In the genomic region with DNA sequence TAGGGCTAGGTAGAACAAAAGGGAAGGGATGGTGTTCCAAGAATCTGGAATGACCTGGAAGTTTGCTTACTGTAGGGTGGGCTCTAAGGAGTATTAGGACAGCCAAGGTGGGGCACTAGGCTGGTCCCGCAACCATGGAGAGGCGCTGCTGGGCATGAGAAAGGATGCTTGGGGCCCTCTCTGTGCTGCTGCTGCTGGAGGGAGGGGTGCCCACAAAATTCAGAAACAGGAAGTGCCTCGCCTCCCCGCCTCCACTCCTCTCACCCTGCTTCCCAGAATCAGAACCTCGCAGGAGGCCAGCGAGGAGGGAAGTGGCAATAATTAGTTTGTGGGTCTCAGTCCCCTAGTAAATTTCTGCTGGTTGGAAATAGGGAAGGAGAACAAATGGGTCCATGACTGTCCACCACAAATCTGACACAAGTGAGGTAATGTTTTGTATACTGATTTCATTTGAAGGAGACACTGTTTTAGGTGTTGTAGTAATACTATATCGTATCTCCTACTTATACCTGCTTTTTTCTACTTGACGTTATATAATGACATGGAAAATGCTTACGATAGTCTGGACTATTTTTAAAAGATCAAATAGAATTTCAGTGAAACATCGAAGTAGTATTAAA, we compare ENCODE assay signal across 10 cellular contexts. TPM values are rescaled to one million over a fixed set of nuclear protein-coding genes. Genes with fewer than 3 reads are reported as not detected.
DNase-seq lines count a peak whose midpoint lies in the region; ATAC-seq, FAIRE-seq and TF ChIP-seq lines count a peak whose summit lies in the region.
"Had no signal": no experiment of that assay in that cellular context is flagged by ENCODE, and none has a peak within 500 bp of the region (broad histone marks: within the 10 kb centered on the region; RNA-seq: fewer than 3 reads in every experiment).

No MANE protein-coding gene starts in this region.

- peaks cover 2% of the 10 kb centered on the region for H3K9me3 Mint-ChIP-seq in activated CD4-positive, alpha-beta memory T cell treated with anti-CD3 and anti-CD28 coated beads for 36 hours
- H3K9me3 Mint-ChIP-seq in central memory CD8-positive, alpha-beta T cell = no peaks in the 10 kb centered on the region
- H3K9me3 Mint-ChIP-seq: neural crest cell had no signal

- no peak for TF ChIP-seq CTCF in Peyer's patch (IDR thresholded peaks at IDR 0.05)

- no peaks in the 10 kb centered on the region for H3K9me3 ChIP-seq in Peyer's patch

- no peak overlapping the region for H3K27ac ChIP-seq in Peyer's patch

- peak overlapping the region; percentile 61 for H3K4me3 Mint-ChIP-seq in activated CD4-positive, alpha-beta memory T cell treated with anti-CD3 and anti-CD28 coated beads for 36 hours
- H3K4me3 Mint-ChIP-seq in central memory CD8-positive, alpha-beta T cell = peak overlapping the region; percentile 42
- H3K4me3 Mint-ChIP-seq: neural crest cell had no signal

- no peaks in the 10 kb centered on the region for H3K27me3 Mint-ChIP-seq in activated CD4-positive, alpha-beta memory T cell treated with anti-CD3 and anti-CD28 coated beads for 36 hours
- no peaks in the 10 kb centered on the region for H3K27me3 Mint-ChIP-seq in central memory CD8-positive, alpha-beta T cell

- H3K27ac Mint-ChIP-seq in activated CD4-positive, alpha-beta memory T cell treated with anti-CD3 and anti-CD28 coated beads for 36 hours = peak overlapping the region; percentile 81
- peak overlapping the region; percentile 65 for H3K27ac Mint-ChIP-seq in central memory CD8-positive, alpha-beta T cell (ENCODE audit: low read depth)

- H3K36me3 Mint-ChIP-seq in activated CD4-positive, alpha-beta memory T cell treated with anti-CD3 and anti-CD28 coated beads for 36 hours = no peaks in the 10 kb centered on the region
- H3K36me3 Mint-ChIP-seq in central memory CD8-positive, alpha-beta T cell (ENCODE audit: insufficient read depth) = no peaks in the 10 kb centered on the region

- DNase-seq in Peyer's patch (peak in 2 of 3 donors; percentile 42 to 63), HTR-8/SVneo (ENCODE audit: insufficient read length, low spot score) (no peak), amniotic stem cell (lab: John Stamatoyannopoulos, UW) (no peak), RKO (ENCODE audit: low spot score) (no peak)
- DNase-seq in activated CD4-positive, alpha-beta memory T cell treated with anti-CD3 and anti-CD28 coated beads for 36 hours = peak; percentile 75
- no peak for DNase-seq in central memory CD8-positive, alpha-beta T cell (ENCODE audit: low spot score in 2 of 2)
- peak in 4 of 6 experiments; percentile 12 to 29 (median 20) for DNase-seq in stimulated activated naive CD4-positive, alpha-beta T cell (lab: John Stamatoyannopoulos, UW)
- no peak for DNase-seq in effector CD8-positive, alpha-beta T cell (lab: John Stamatoyannopoulos, UW)

- H3K4me1 ChIP-seq in Peyer's patch = peaks cover 0 to 4% (median 0%) of the 10 kb centered on the region in 4 donors

- intact Hi-C loops in activated CD4-positive, alpha-beta memory T cell treated with anti-CD3 and anti-CD28 coated beads for 36 hours (cut with micrococcal nuclease) = loop anchor here (2.0 kb wide), 1 partner anchor 26 kb away; no protein-coding TSS in a partner anchor

- POLR2A ChIA-PET in activated CD4-positive, alpha-beta memory T cell treated with anti-CD3 and anti-CD28 coated beads for 36 hours (lab: Charles Lee) = no interaction called here

- CTCF ChIA-PET in activated CD4-positive, alpha-beta memory T cell treated with anti-CD3 and anti-CD28 coated beads for 36 hours (lab: Charles Lee) = no interaction called here

- no peak for TF ChIP-seq POLR2A in Peyer's patch (IDR thresholded peaks at IDR 0.05)

- no peak overlapping the region for H3K4me3 ChIP-seq in Peyer's patch

- no peaks in the 10 kb centered on the region for H3K27me3 ChIP-seq in Peyer's patch

- no peak for FAIRE-seq in HTR-8/SVneo (lab: Jason Lieb, UNC)
- FAIRE-seq: RCC 7860 had no signal

- H3K4me1 Mint-ChIP-seq in activated CD4-positive, alpha-beta memory T cell treated with anti-CD3 and anti-CD28 coated beads for 36 hours (ENCODE audit: low read depth) = peaks cover 18% of the 10 kb centered on the region
- peaks cover 13% of the 10 kb centered on the region for H3K4me1 Mint-ChIP-seq in central memory CD8-positive, alpha-beta T cell

- no peaks in the 10 kb centered on the region for H3K36me3 ChIP-seq in Peyer's patch

- ATAC-seq in central memory CD8-positive, alpha-beta T cell (replicated peaks; ENCODE audit: extremely low read depth, poor library complexity, severe bottlenecking) = peak; percentile 68

RNA-seq across cellular contexts. Expression of a gene that starts 7.9 kb away (rescaled TPM):
- 10 to 100 TPM in 1 of 4 donors, 1 to 10 TPM in 3; 5.0 to 14.0 (median 7.3) TPM for total RNA-seq in Peyer's patch
- total RNA-seq in activated CD4-positive, alpha-beta memory T cell treated with anti-CD3 and anti-CD28 coated beads for 36 hours = 10 to 100 TPM; 45.9 to 47.7 TPM

Comparison
In these comparisons a context has a peak if more than half of its experiments do, and no peak if none do; other contexts are left out.
1. DNase-seq: peak in Peyer's patch (2 of 3), activated CD4-positive, alpha-beta memory T cell treated with anti-CD3 and anti-CD28 coated beads for 36 hours (single experiment) and stimulated activated naive CD4-positive, alpha-beta T cell (4 of 6); none in central memory CD8-positive, alpha-beta T cell (0 of 2), HTR-8/SVneo (single experiment), amniotic stem cell (single experiment), RKO (single experiment) and effector CD8-positive, alpha-beta T cell (single experiment).